ENCODE assay signal across 31 cellular contexts in the genomic region with DNA sequence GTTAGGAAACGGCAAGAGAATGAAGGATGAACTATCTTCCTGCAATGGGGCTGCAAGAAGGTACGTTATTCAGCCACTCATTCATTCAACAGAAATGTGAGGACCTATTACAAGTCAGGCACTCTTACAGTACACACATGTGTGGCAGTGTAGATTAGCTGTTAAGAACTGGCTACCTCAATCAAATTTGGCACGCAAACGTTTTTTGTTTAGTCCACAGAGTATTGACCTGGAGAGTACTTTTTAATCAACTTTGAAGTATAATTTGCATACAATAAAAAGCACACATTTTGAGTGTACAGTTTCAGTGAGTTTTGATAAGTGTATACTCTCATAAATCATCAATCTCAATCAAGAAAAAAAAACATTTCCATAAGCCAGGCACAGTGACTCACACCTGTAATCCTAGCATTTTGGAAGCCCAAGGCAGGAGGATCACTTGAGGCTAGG.
"Had no signal": no experiment of that assay in that cellular context is flagged by ENCODE, and none has a peak within 500 bp of the region (broad histone marks: within the 10 kb centered on the region; RNA-seq: fewer than 3 reads in every experiment).

No MANE protein-coding gene starts in this region.

- H3K36me3 ChIP-seq: cardiac muscle cell, heart right ventricle, left lung, lower lobe of right lung, thyroid gland, upper lobe of left lung, vagina had no signal

- H3K4me3 ChIP-seq: cardiac muscle cell, coronary artery, heart right ventricle, left lung, lower lobe of right lung, mucosa of descending colon, skin epidermis, thyroid gland, upper lobe of left lung, vagina had no signal

- H3K9me3 Mint-ChIP-seq: activated T-cell treated with anti-CD3 and anti-CD28 coated beads, Interleukin-2, amount 50 U/mL, for 72 hours; effector memory CD8-positive, alpha-beta T cell; stimulated activated effector memory CD8-positive, alpha-beta T cell treated with anti-CD3 and anti-CD28 coated beads, Interleukin-12 subunit alpha, Interleukin-12 subunit beta, amount 100 ng/mL, for 72 hours; T-helper 2 cell treated with Interferon-gamma antibody and Interleukin-4, amounts not matched to agents 5 μg/mL and 100 μg/mL, for 36 hours had no signal

- H3K27ac Mint-ChIP-seq: activated CD4-positive, alpha-beta T cell treated with anti-CD3 and anti-CD28 coated beads for 36 hours; activated CD8-positive, alpha-beta memory T cell treated with anti-CD3 and anti-CD28 coated beads, Interleukin-2, amount 10 ng/mL, durations not matched to agents 7 days and 5 days; activated CD8-positive, alpha-beta T cell treated with anti-CD3 and anti-CD28 coated beads, Interleukin-2, amount 10 ng/mL, durations not matched to agents 7 days and 5 days; activated T-cell treated with anti-CD3 and anti-CD28 coated beads, Interleukin-2, amount 50 U/mL, for 72 hours; nephron; stimulated activated effector memory CD8-positive, alpha-beta T cell treated with anti-CD3 and anti-CD28 coated beads, Interleukin-12 subunit alpha, Interleukin-12 subunit beta, amount 100 ng/mL, for 72 hours; stimulated activated naive CD8-positive, alpha-beta T cell treated with anti-CD3 and anti-CD28 coated beads, Interleukin-15, amount 100 ng/mL, for 72 hours; T-helper 2 cell treated with Interferon-gamma antibody and Interleukin-4, amounts not matched to agents 5 μg/mL and 100 μg/mL, for 36 hours had no signal

- H3K27me3 ChIP-seq: cardiac muscle cell, foreskin keratinocyte, heart right ventricle, left lung, thyroid gland, upper lobe of left lung, vagina had no signal

- H3K27ac ChIP-seq: cardiac muscle cell, coronary artery, foreskin keratinocyte, heart right ventricle, left lung, lower lobe of right lung, skin epidermis, thyroid gland, upper lobe of left lung, vagina had no signal

- H3K27me3 Mint-ChIP-seq: activated CD4-positive, alpha-beta T cell treated with anti-CD3 and anti-CD28 coated beads for 36 hours; activated CD8-positive, alpha-beta memory T cell treated with anti-CD3 and anti-CD28 coated beads, Interleukin-2, amount 10 ng/mL, durations not matched to agents 7 days and 5 days; activated naive CD8-positive, alpha-beta T cell; effector memory CD8-positive, alpha-beta T cell; stimulated activated naive CD8-positive, alpha-beta T cell treated with anti-CD3 and anti-CD28 coated beads, Interleukin-15, amount 100 ng/mL, for 72 hours had no signal

- ATAC-seq: activated CD8-positive, alpha-beta memory T cell treated with anti-CD3 and anti-CD28 coated beads, Interleukin-2, amount 10 ng/mL, durations not matched to agents 7 days and 5 days; activated CD8-positive, alpha-beta T cell treated with anti-CD3 and anti-CD28 coated beads, Interleukin-2, amount 10 ng/mL, durations not matched to agents 7 days and 5 days; effector memory CD8-positive, alpha-beta T cell; foreskin keratinocyte; heart right ventricle; left lung; mucosa of descending colon; sciatic nerve; stimulated activated naive CD8-positive, alpha-beta T cell treated with anti-CD3 and anti-CD28 coated beads, Interleukin-15, amount 100 ng/mL, for 72 hours had no signal

- H3K4me3 Mint-ChIP-seq: activated CD4-positive, alpha-beta T cell treated with anti-CD3 and anti-CD28 coated beads for 36 hours; activated CD8-positive, alpha-beta memory T cell treated with anti-CD3 and anti-CD28 coated beads, Interleukin-2, amount 10 ng/mL, durations not matched to agents 7 days and 5 days; activated CD8-positive, alpha-beta T cell treated with anti-CD3 and anti-CD28 coated beads, Interleukin-2, amount 10 ng/mL, durations not matched to agents 7 days and 5 days; activated naive CD8-positive, alpha-beta T cell; activated T-cell treated with anti-CD3 and anti-CD28 coated beads, Interleukin-2, amount 50 U/mL, for 72 hours; effector memory CD8-positive, alpha-beta T cell; nephron; stimulated activated effector memory CD8-positive, alpha-beta T cell treated with anti-CD3 and anti-CD28 coated beads, Interleukin-12 subunit alpha, Interleukin-12 subunit beta, amount 100 ng/mL, for 72 hours; stimulated activated naive CD8-positive, alpha-beta T cell treated with anti-CD3 and anti-CD28 coated beads, Interleukin-15, amount 100 ng/mL, for 72 hours; T-helper 2 cell treated with Interferon-gamma antibody and Interleukin-4, amounts not matched to agents 5 μg/mL and 100 μg/mL, for 36 hours had no signal

- DNase-seq: activated CD4-positive, alpha-beta T cell treated with anti-CD3 and anti-CD28 coated beads for 36 hours; activated CD4-positive, CD25-positive, alpha-beta regulatory T cell; activated CD8-positive, alpha-beta memory T cell treated with anti-CD3 and anti-CD28 coated beads, Interleukin-2, amount 10 ng/mL, durations not matched to agents 7 days and 5 days; activated CD8-positive, alpha-beta T cell treated with anti-CD3 and anti-CD28 coated beads, Interleukin-2, amount 10 ng/mL, durations not matched to agents 7 days and 5 days; activated effector memory CD4-positive, alpha-beta T cell treated with Interleukin-2 at 50 U/mL for 16 hours; activated naive CD4-positive, alpha-beta T cell treated with Interleukin-2 at 50 U/mL for 16 hours; activated T-cell treated with anti-CD3 and anti-CD28 coated beads for 4 hours; activated T-cell treated with anti-CD3 and anti-CD28 coated beads, Interleukin-2, amount 50 U/mL, for 72 hours; anterior cingulate cortex; cerebellar nuclear complex; effector memory CD8-positive, alpha-beta T cell; foreskin keratinocyte; heart right ventricle; left lung; lower lobe of right lung; mucosa of descending colon; stimulated activated CD4-positive, alpha-beta T cell treated with anti-CD3 and anti-CD28 coated beads, Interleukin-12 subunit alpha, Interleukin-12 subunit beta, amount 100 ng/mL, for 4 hours; stimulated activated CD4-positive, alpha-beta T cell treated with anti-CD3 and anti-CD28 coated beads, Interleukin-4, amount 100 ng/mL, for 24 hours; stimulated activated naive CD8-positive, alpha-beta T cell treated with anti-CD3 and anti-CD28 coated beads, Interleukin-15, amount 100 ng/mL, for 72 hours; substantia nigra; thyroid gland; upper lobe of left lung had no signal

- H3K9me3 ChIP-seq: heart right ventricle, left lung, lower lobe of right lung, mucosa of descending colon, thyroid gland, upper lobe of left lung, vagina had no signal

- H3K36me3 Mint-ChIP-seq: stimulated activated effector memory CD8-positive, alpha-beta T cell treated with anti-CD3 and anti-CD28 coated beads, Interleukin-12 subunit alpha, Interleukin-12 subunit beta, amount 100 ng/mL, for 72 hours had no signal
